ENCODE assay signal across 25 cellular contexts in genomic region chr2:100391735-100392515, GRCh38. TPM values are rescaled to one million over a fixed set of nuclear protein-coding genes. Genes with fewer than 3 reads are reported as not detected.
DNase-seq lines count a peak whose midpoint lies in the region; ATAC-seq lines count a peak whose summit lies in the region.
"Had no signal": no experiment of that assay in that cellular context is flagged by ENCODE, and none has a peak within 500 bp of the region (broad histone marks: within the 10 kb centered on the region; RNA-seq: fewer than 3 reads in every experiment).

No MANE protein-coding gene starts in this region.

- no peak overlapping the region for H3K4me3 Mint-ChIP-seq in activated T-cell treated with anti-CD3 and anti-CD28 coated beads, Interleukin-2, amount 50 U/mL, for 24 hours
- H3K4me3 Mint-ChIP-seq: activated naive CD8-positive, alpha-beta T cell; effector memory CD8-positive, alpha-beta T cell; stimulated activated memory B cell treated with anti-CD40 and anti-IgM and Interleukin-4, amounts not matched to agents 10 μg/mL and 1 μg/mL and 100 μg/mL, for 72 hours; T-helper 17 cell had no signal

- no peaks in the 10 kb centered on the region for H3K9me3 Mint-ChIP-seq in activated T-cell treated with anti-CD3 and anti-CD28 coated beads, Interleukin-2, amount 50 U/mL, for 24 hours
- H3K9me3 Mint-ChIP-seq: effector memory CD8-positive, alpha-beta T cell; stimulated activated memory B cell treated with anti-CD40 and anti-IgM and Interleukin-4, amounts not matched to agents 10 μg/mL and 1 μg/mL and 100 μg/mL, for 72 hours had no signal

- no peaks in the 10 kb centered on the region for H3K4me1 Mint-ChIP-seq in activated T-cell treated with anti-CD3 and anti-CD28 coated beads, Interleukin-2, amount 50 U/mL, for 24 hours (ENCODE audit: low read depth)

- peak; percentile 3 for DNase-seq in DMS153 (lab: John Stamatoyannopoulos, UW)
- DNase-seq in left cardiac atrium = peak; percentile 42
- DNase-seq in posterior cingulate gyrus = peak; percentile 37 to 94 (median 70)
- DNase-seq in NCI-H2107 (lab: John Stamatoyannopoulos, UW) = no peak
- no peak for DNase-seq in activated T-cell treated with anti-CD3 and anti-CD28 coated beads, Interleukin-2, amount 50 U/mL, for 24 hours
- no peak for DNase-seq in SW480 (ENCODE audit: low spot score)
- DNase-seq: activated CD4-positive, alpha-beta T cell treated with anti-CD3 and anti-CD28 coated beads for 4 hours; effector memory CD8-positive, alpha-beta T cell; foreskin keratinocyte; NCI-H1092; NCI-H187; NCI-H748 treated with DMSO at 0.1 percent for 48 hours; RPMI8226; stimulated activated CD4-positive, alpha-beta T cell treated with anti-CD3 and anti-CD28 coated beads, Interleukin-2, amount 100 ng/mL, for 48 hours; T-helper 17 cell had no signal

- H3K36me3 Mint-ChIP-seq in activated T-cell treated with anti-CD3 and anti-CD28 coated beads, Interleukin-2, amount 50 U/mL, for 24 hours (ENCODE audit: low read depth) = peaks cover 23% of the 10 kb centered on the region

- H3K27me3 Mint-ChIP-seq in activated T-cell treated with anti-CD3 and anti-CD28 coated beads, Interleukin-2, amount 50 U/mL, for 24 hours = no peaks in the 10 kb centered on the region
- H3K27me3 Mint-ChIP-seq: activated naive CD8-positive, alpha-beta T cell; effector memory CD8-positive, alpha-beta T cell; stimulated activated memory B cell treated with anti-CD40 and anti-IgM and Interleukin-4, amounts not matched to agents 10 μg/mL and 1 μg/mL and 100 μg/mL, for 72 hours had no signal

- H3K27ac ChIP-seq in angular gyrus (ENCODE audit: low read depth, low read length) = peak overlapping the region; percentile 7
- H3K27ac ChIP-seq: BLaER1 treated with 17β-estradiol and CSF1 and Interleukin-3, amounts not matched to agents 10 nM and 100 nM; body of pancreas; foreskin keratinocyte; neutrophil; SK-N-MC; vagina had no signal

- no peak overlapping the region for H3K27ac Mint-ChIP-seq in activated T-cell treated with anti-CD3 and anti-CD28 coated beads, Interleukin-2, amount 50 U/mL, for 24 hours
- H3K27ac Mint-ChIP-seq: activated naive CD8-positive, alpha-beta T cell; effector memory CD8-positive, alpha-beta T cell; stimulated activated memory B cell treated with anti-CD40 and anti-IgM and Interleukin-4, amounts not matched to agents 10 μg/mL and 1 μg/mL and 100 μg/mL, for 72 hours; T-helper 17 cell had no signal

- ATAC-seq in left cardiac atrium = peak; percentile 73 to 90
- ATAC-seq in HG02759 (IDR thresholded peaks at IDR 0.05; ENCODE audit: unreplicated experiment) = no peak
- ATAC-seq: body of pancreas; effector memory CD8-positive, alpha-beta T cell; foreskin keratinocyte; GM12878; stimulated activated memory B cell treated with anti-CD40 and anti-IgM and Interleukin-4, amounts not matched to agents 10 μg/mL and 1 μg/mL and 100 μg/mL, for 72 hours; T-helper 17 cell had no signal

- intact Hi-C loops in left cardiac atrium (cut with DNase I) (no loop called here), posterior cingulate gyrus (cut with DNase I) (no loop called here)

RNA-seq across cellular contexts. Expression of gene CHST10, which starts 25.5 kb away (rescaled TPM):
- total RNA-seq in left cardiac atrium = 10 to 100 TPM; 10.9 to 14.5 TPM

Comparison
In these comparisons a context has a peak if more than half of its experiments do, and no peak if none do; other contexts are left out.
1. DNase-seq: peak in DMS153 (single experiment), left cardiac atrium (single experiment) and posterior cingulate gyrus (10 of 10); none in NCI-H2107 (single experiment), activated T-cell treated with anti-CD3 and anti-CD28 coated beads, Interleukin-2, amount 50 U/mL, for 24 hours (single experiment) and SW480 (single experiment).